24 cellular contexts compared by ENCODE assay signal in genomic region chr4:152581536-152582160, GRCh38. TPM values are rescaled to one million over a fixed set of nuclear protein-coding genes. Genes with fewer than 3 reads are reported as not detected.
DNase-seq lines count a peak whose midpoint lies in the region; TF ChIP-seq lines count a peak whose summit lies in the region.
"Had no signal": no experiment of that assay in that cellular context is flagged by ENCODE, and none has a peak within 500 bp of the region (broad histone marks: within the 10 kb centered on the region; RNA-seq: fewer than 3 reads in every experiment).

No MANE protein-coding gene starts in this region.

- BruUV-seq in Caco-2 (replicated peaks; lab: Mats Ljungman, UMichigan) (no TSS peak), mammary epithelial cell (replicated peaks; lab: Mats Ljungman, UMichigan) (no TSS peak)

- no peak overlapping the region for H4K8ac ChIP-seq in mesenchymal stem cell (ENCODE audit: low read length)

- H3K4me1 ChIP-seq in Caco-2 (peaks cover 24% of the 10 kb centered on the region), mesenchymal stem cell (ENCODE audit: control insufficient read depth, insufficient read depth, low read depth, low read length) (no peaks in the 10 kb centered on the region), hepatocyte (ENCODE audit: insufficient read depth) (peaks cover 30% of the 10 kb centered on the region), mammary epithelial cell (ENCODE audit: insufficient read depth, low read length) (no peaks in the 10 kb centered on the region)
- H3K4me1 ChIP-seq: lower lobe of right lung had no signal

- no peak overlapping the region for H3K4ac ChIP-seq in mesenchymal stem cell (ENCODE audit: low read depth in 1 of 2, low read length in 2 of 2)

- H3K79me1 ChIP-seq in mesenchymal stem cell (replicated peaks; ENCODE audit: low read length, poor library complexity, severe bottlenecking) = no peaks in the 10 kb centered on the region

- H2BK5ac ChIP-seq in mesenchymal stem cell (ENCODE audit: low read depth, low read length, poor library complexity, severe bottlenecking) = no peak overlapping the region

- 68% methylated on average over 1 of the region's 3 CpGs for WGBS in mesenchymal stem cell
- WGBS in hepatocyte (ENCODE audit: low lambda C conversion rate, missing lambda C conversion rate) = 57% methylated on average over 3 of the region's 3 CpGs
- WGBS in mammary epithelial cell (ENCODE audit: low coverage, missing lambda C conversion rate) = 94% methylated on average over 3 of the region's 3 CpGs

- H3K36me3 Mint-ChIP-seq in Caco-2 (ENCODE audit: insufficient read depth, unreplicated experiment) = no peaks in the 10 kb centered on the region
- H3K36me3 Mint-ChIP-seq: immature natural killer cell; stimulated activated naive B cell treated with anti-CD40 and anti-IgM and Interleukin-4, amounts not matched to agents 10 μg/mL and 1 μg/mL and 100 μg/mL, for 72 hours had no signal

- H3K18ac ChIP-seq in mesenchymal stem cell (ENCODE audit: low read depth in 1 of 2, low read length in 2 of 2) = no peak overlapping the region

- intact Hi-C loops in Caco-2 (cut with micrococcal nuclease; ENCODE audit: unreplicated experiment) = loop anchor here (2.0 kb wide), 1 partner anchor 59 kb away; no protein-coding TSS in a partner anchor
- intact Hi-C loops in mammary epithelial cell (cut with micrococcal nuclease) = no loop called here

- no peak overlapping the region for H3K4me3 Mint-ChIP-seq in Caco-2 (ENCODE audit: unreplicated experiment)
- H3K4me3 Mint-ChIP-seq: activated CD4-positive, alpha-beta memory T cell treated with anti-CD3 and anti-CD28 coated beads, Interleukin-2, amount 10 ng/mL, durations not matched to agents 7 days and 5 days; central memory CD8-positive, alpha-beta T cell; immature natural killer cell; naive thymus-derived CD8-positive, alpha-beta T cell; stimulated activated naive B cell treated with anti-CD40 and anti-IgM and Interleukin-4, amounts not matched to agents 10 μg/mL and 1 μg/mL and 100 μg/mL, for 72 hours had no signal

- H3K27ac Mint-ChIP-seq in Caco-2 (ENCODE audit: unreplicated experiment) = peak overlapping the region; percentile 16
- H3K27ac Mint-ChIP-seq: activated CD4-positive, alpha-beta memory T cell treated with anti-CD3 and anti-CD28 coated beads, Interleukin-2, amount 10 ng/mL, durations not matched to agents 7 days and 5 days; immature natural killer cell; naive thymus-derived CD8-positive, alpha-beta T cell; stimulated activated naive B cell treated with anti-CD40 and anti-IgM and Interleukin-4, amounts not matched to agents 10 μg/mL and 1 μg/mL and 100 μg/mL, for 72 hours had no signal

- H2AFZ ChIP-seq in mesenchymal stem cell (ENCODE audit: low read depth, low read length) (no peak overlapping the region), hepatocyte (no peak overlapping the region), mammary epithelial cell (ENCODE audit: low read depth, low read length) (no peak overlapping the region)
- H2AFZ ChIP-seq: PC-9 had no signal

- H3K4me3 ChIP-seq in Caco-2 (ENCODE audit: low read depth, low read length) (no peak overlapping the region), astrocyte of the cerebellum (ENCODE audit: low read depth, low read length) (no peak overlapping the region), mesenchymal stem cell (ENCODE audit: insufficient read depth in 1 of 2, low read depth in 1 of 2, low read length in 2 of 2) (no peak overlapping the region), hepatocyte (no peak overlapping the region), mammary epithelial cell (replicated peaks in 1 of 3; ENCODE audit: insufficient read depth in 1 of 3, low read depth in 2 of 3, low read length in 3 of 3) (no peak overlapping the region)
- H3K4me3 ChIP-seq: BLaER1 treated with 17β-estradiol and CSF1 and Interleukin-3, amounts not matched to agents 10 nM and 100 nM; lower lobe of right lung; PC-9; SK-N-MC; transverse colon had no signal

- no peak overlapping the region for H4K91ac ChIP-seq in mesenchymal stem cell (ENCODE audit: low read length)

- no peaks in the 10 kb centered on the region for H3K9me2 ChIP-seq in hepatocyte (replicated peaks; ENCODE audit: insufficient read depth)

- H3K9me3 Mint-ChIP-seq in Caco-2 (ENCODE audit: unreplicated experiment) = peaks cover 5% of the 10 kb centered on the region
- H3K9me3 Mint-ChIP-seq: activated CD4-positive, alpha-beta memory T cell treated with anti-CD3 and anti-CD28 coated beads, Interleukin-2, amount 10 ng/mL, durations not matched to agents 7 days and 5 days; immature natural killer cell; stimulated activated naive B cell treated with anti-CD40 and anti-IgM and Interleukin-4, amounts not matched to agents 10 μg/mL and 1 μg/mL and 100 μg/mL, for 72 hours had no signal

- H3K9me3 ChIP-seq in Caco-2 (no peaks in the 10 kb centered on the region), mesenchymal stem cell (ENCODE audit: control insufficient read depth, low read length) (no peaks in the 10 kb centered on the region), hepatocyte (ENCODE audit: low read depth) (no peaks in the 10 kb centered on the region), mammary epithelial cell (replicated peaks; ENCODE audit: insufficient read depth, low read length) (no peaks in the 10 kb centered on the region)
- H3K9me3 ChIP-seq: lower lobe of right lung, transverse colon had no signal

- TF ChIP-seq CTCF in Caco-2 (IDR thresholded peaks at IDR 0.05; ENCODE audit: insufficient read depth in 1 of 2, low read depth in 1 of 2, low read length in 1 of 2, severe bottlenecking in 1 of 2, unreplicated experiment in 1 of 2) = peak in 1 of 2 experiments; percentile 24
- peak; percentile 37 for TF ChIP-seq CTCF in astrocyte of the cerebellum (IDR thresholded peaks at IDR 0.05; ENCODE audit: low read depth, low read length, missing control alignments)
- TF ChIP-seq CTCF in hepatocyte (IDR thresholded peaks at IDR 0.05; ENCODE audit: poor library complexity) = no peak
- TF ChIP-seq CTCF in GM10266 (IDR thresholded peaks at IDR 0.05; ENCODE audit: control insufficient read depth, insufficient read depth, low read depth, missing control alignments) = no peak
- peak in 1 of 2 donors; percentile 11 for TF ChIP-seq CTCF in mammary epithelial cell (conservative IDR thresholded peaks at IDR 0.05 in 1 of 2, IDR thresholded peaks at IDR 0.05 in 1 of 2; ENCODE audit: extremely low read depth in 1 of 2, insufficient read depth in 1 of 2, low read depth in 1 of 2, low read length in 2 of 2)

- H2AK5ac ChIP-seq in mesenchymal stem cell (ENCODE audit: low read length, severe bottlenecking) = no peak overlapping the region

- H3K27me3 ChIP-seq in Caco-2 (replicated peaks; ENCODE audit: control insufficient read depth, insufficient read depth, low read length) (no peaks in the 10 kb centered on the region), mesenchymal stem cell (ENCODE audit: control insufficient read depth in 1 of 2, insufficient read depth in 1 of 2, low read length in 2 of 2) (peaks cover 0 to 8% of the 10 kb centered on the region in 2 experiments), hepatocyte (no peaks in the 10 kb centered on the region), mammary epithelial cell (ENCODE audit: insufficient read depth, low read length) (no peaks in the 10 kb centered on the region)
- H3K27me3 ChIP-seq: BLaER1 treated with 17β-estradiol and CSF1 and Interleukin-3, amounts not matched to agents 10 nM and 100 nM; transverse colon had no signal

- no peak overlapping the region for H2BK15ac ChIP-seq in mesenchymal stem cell (ENCODE audit: low read depth, poor library complexity, severe bottlenecking)

- DNase-seq in Caco-2 (peak; percentile 27 to 44), HuH-7.5 (ENCODE audit: low spot score) (peak; percentile 15), astrocyte of the cerebellum (ENCODE audit: low read depth) (no peak), mesenchymal stem cell (peak; percentile 32), hepatocyte (ENCODE audit: low spot score) (no peak), GM10266 (ENCODE audit: extremely low spot score) (no peak), mammary epithelial cell (no peak)
- DNase-seq in activated naive CD4-positive, alpha-beta T cell (lab: John Stamatoyannopoulos, UW) = no peak
- DNase-seq: activated CD4-positive, alpha-beta memory T cell treated with anti-CD3 and anti-CD28 coated beads, Interleukin-2, amount 10 ng/mL, durations not matched to agents 7 days and 5 days; activated T-cell treated with anti-CD3 and anti-CD28 coated beads, Interleukin-2, amount 50 U/mL, for 48 hours; DMS79; immature natural killer cell; Kasumi-1; lower lobe of right lung; naive thymus-derived CD8-positive, alpha-beta T cell; NCI-H187; NCI-H510A treated with DMSO at 0.1 percent for 48 hours; stimulated activated CD4-positive, alpha-beta T cell treated with anti-CD3 and anti-CD28 coated beads, Interleukin-12 subunit alpha, Interleukin-12 subunit beta, amount 100 ng/mL, for 4 hours; stimulated activated naive B cell treated with anti-CD40 and anti-IgM and Interleukin-4, amounts not matched to agents 10 μg/mL and 1 μg/mL and 100 μg/mL, for 72 hours; transverse colon had no signal

- CTCF ChIA-PET in Caco-2 (lab: Charles Lee) (no interaction called here), mammary epithelial cell (lab: Charles Lee; ENCODE audit: low non-redundant PET) (no interaction called here)

- dilution Hi-C loops in mammary epithelial cell (cut with HindIII; ENCODE audit: low sequenced_read_pairs) = no loop called here

- H3K27ac ChIP-seq in mesenchymal stem cell (ENCODE audit: low read length, poor library complexity, severe bottlenecking) = no peak overlapping the region
- H3K27ac ChIP-seq in hepatocyte = no peak overlapping the region
- no peak overlapping the region for H3K27ac ChIP-seq in mammary epithelial cell (ENCODE audit: insufficient read depth, low read depth, low read length)
- H3K27ac ChIP-seq: BLaER1 treated with 17β-estradiol and CSF1 and Interleukin-3, amounts not matched to agents 10 nM and 100 nM; lower lobe of right lung; PC-9; SK-N-MC; transverse colon had no signal

- H4K20me1 ChIP-seq in hepatocyte (ENCODE audit: insufficient read depth, poor library complexity, severe bottlenecking) (no peaks in the 10 kb centered on the region), mammary epithelial cell (ENCODE audit: insufficient read depth, low read length) (no peaks in the 10 kb centered on the region)
- H4K20me1 ChIP-seq: BLaER1 treated with 17β-estradiol and CSF1 and Interleukin-3, amounts not matched to agents 10 nM and 100 nM had no signal

- H3K4me1 Mint-ChIP-seq in Caco-2 (ENCODE audit: low read depth, unreplicated experiment) = peaks cover 25% of the 10 kb centered on the region
- H3K4me1 Mint-ChIP-seq: immature natural killer cell had no signal

- in situ Hi-C loops in astrocyte of the cerebellum (cut with HindIII; ENCODE audit: low sequenced_read_pairs) (no loop called here), mammary epithelial cell (cut with MboI; ENCODE audit: low sequenced_read_pairs in 2 of 2) (no loop called here)

- no peak overlapping the region for H3K9ac ChIP-seq in mesenchymal stem cell (ENCODE audit: low read length)
- H3K9ac ChIP-seq in mammary epithelial cell (ENCODE audit: insufficient read depth, low read length) = no peak overlapping the region
- H3K9ac ChIP-seq: BLaER1 treated with 17β-estradiol and CSF1 and Interleukin-3, amounts not matched to agents 10 nM and 100 nM had no signal

- no peak overlapping the region for H2BK120ac ChIP-seq in mesenchymal stem cell (ENCODE audit: low read depth, low read length)

- H3K23ac ChIP-seq in mesenchymal stem cell (ENCODE audit: low read length in 2 of 2) = no peak overlapping the region

- H3K14ac ChIP-seq in mesenchymal stem cell (ENCODE audit: low read length in 2 of 2) = no peak overlapping the region

- H3K4me2 ChIP-seq in mesenchymal stem cell (ENCODE audit: low read length, poor library complexity, severe bottlenecking) (no peak overlapping the region), hepatocyte (no peak overlapping the region), mammary epithelial cell (ENCODE audit: insufficient read depth, low read depth, low read length) (no peak overlapping the region)
- H3K4me2 ChIP-seq: PC-9 had no signal

- H3K36me3 ChIP-seq in Caco-2 (ENCODE audit: control insufficient read depth, insufficient read depth, low read length) (no peaks in the 10 kb centered on the region), mesenchymal stem cell (ENCODE audit: control insufficient read depth in 1 of 2, insufficient read depth in 2 of 2, low read depth in 1 of 2, low read length in 2 of 2) (no peaks in the 10 kb centered on the region), hepatocyte (replicated peaks; ENCODE audit: insufficient read depth, low read depth) (no peaks in the 10 kb centered on the region), mammary epithelial cell (ENCODE audit: insufficient read depth, low read length) (no peaks in the 10 kb centered on the region)
- H3K36me3 ChIP-seq: BLaER1 treated with 17β-estradiol and CSF1 and Interleukin-3, amounts not matched to agents 10 nM and 100 nM; lower lobe of right lung; transverse colon had no signal

- H3K79me2 ChIP-seq in hepatocyte = no peaks in the 10 kb centered on the region
- H3K79me2 ChIP-seq in mammary epithelial cell (ENCODE audit: insufficient read depth, low read length) = no peaks in the 10 kb centered on the region

- no peak overlapping the region for H2BK12ac ChIP-seq in mesenchymal stem cell (ENCODE audit: low read length in 2 of 2)

- no peaks in the 10 kb centered on the region for H3K27me3 Mint-ChIP-seq in Caco-2 (ENCODE audit: insufficient read depth, unreplicated experiment)
- H3K27me3 Mint-ChIP-seq: central memory CD8-positive, alpha-beta T cell; stimulated activated naive B cell treated with anti-CD40 and anti-IgM and Interleukin-4, amounts not matched to agents 10 μg/mL and 1 μg/mL and 100 μg/mL, for 72 hours had no signal

- POLR2A ChIA-PET in Caco-2 (lab: Charles Lee) = no interaction called here

RNA-seq across cellular contexts. Expression of gene FBXW7, which starts 45.8 kb away (rescaled TPM):
- total RNA-seq in Caco-2 (2022) = 34.1 and 36.1 TPM in 2 replicates
- polyA plus RNA-seq in mesenchymal stem cell (2013, experiment 1 of 2) = 9.4 TPM
- 10.5 TPM for polyA plus RNA-seq in mesenchymal stem cell (2013, experiment 2 of 2)
- total RNA-seq in hepatocyte = 41.4 and 43.5 TPM in 2 replicates
- 16.2 and 23.2 TPM in 2 replicates for polyA plus RNA-seq in hepatocyte
- total RNA-seq in mammary epithelial cell = 100 to 1,000 TPM in 1 of 2 donors, 10 to 100 TPM in 1; 42.7 to 109 TPM
- 22.7 TPM for polyA plus RNA-seq in mammary epithelial cell
- 70.8 TPM for polyA minus RNA-seq in mammary epithelial cell

Comparison
In these comparisons a context has a peak if more than half of its experiments do, and no peak if none do; other contexts are left out.
1. DNase-seq: peak in Caco-2 (2 of 2), HuH-7.5 (single experiment) and mesenchymal stem cell (single experiment); none in astrocyte of the cerebellum (single experiment), hepatocyte (single experiment), GM10266 (single experiment), activated naive CD4-positive, alpha-beta T cell (0 of 4) and mammary epithelial cell (single experiment).